ENCODE assay signal across 1 cellular context in genomic region chr5:72358925-72359324, GRCh38.
TF ChIP-seq lines count a peak whose summit lies in the region.

No MANE protein-coding gene starts in this region.

TF ChIP-seq in K562, 482 proteins besides CTCF, POLR2A, EP300 and RAD21:
- TF ChIP-seq MAFG (tag; conservative IDR thresholded peaks at IDR 0.05) (peak; percentile 34; the same call in 1 of the 2 replicates), MCM2 (IDR thresholded peaks at IDR 0.05; ENCODE audit: low read depth) (no peak), C11orf30 (IDR thresholded peaks at IDR 0.05; ENCODE audit: low read depth) (peak; percentile 56), ARNT (IDR thresholded peaks at IDR 0.05) (no peak), MECOM (CRISPR knock-in tag; IDR thresholded peaks at IDR 0.05) (no peak), HNRNPK (IDR thresholded peaks at IDR 0.05; ENCODE audit: low read depth, low read length, poor library complexity, severe bottlenecking) (no peak), MAFK (IDR thresholded peaks at IDR 0.05; ENCODE audit: low read length) (peak; percentile 34; the same call in 1 of the 2 replicates), ZNF316 (IDR thresholded peaks at IDR 0.05) (peak; percentile 68), MAFF (IDR thresholded peaks at IDR 0.05; ENCODE audit: low read length) (0 out of 2 replicates have a peak, but pooled peaks have one; percentile 21)
